In genomic region chr11:8720376-8720775, GRCh38 we compare ENCODE assay signal across 1 cellular context.
TF ChIP-seq lines count a peak whose summit lies in the region.

No MANE protein-coding gene starts in this region.

TF ChIP-seq in IMR-90, 13 proteins besides CTCF, POLR2A, EP300 and RAD21 (continued from another document):
- TF ChIP-seq USF2 (IDR thresholded peaks at IDR 0.05; ENCODE audit: low read depth, low read length) (no peak), RCOR1 (IDR thresholded peaks at IDR 0.05; ENCODE audit: insufficient replicate concordance, low read length) (no peak), ELK1 (IDR thresholded peaks at IDR 0.05; ENCODE audit: borderline replicate concordance, low read depth, low read length) (no peak), MAFK (IDR thresholded peaks at IDR 0.05; ENCODE audit: low read depth, low read length) (no peak), MXI1 (IDR thresholded peaks at IDR 0.05; ENCODE audit: borderline replicate concordance, low read depth, low read length) (no peak), CHD1 (IDR thresholded peaks at IDR 0.05; ENCODE audit: low read depth, low read length) (no peak)
TF ChIP-seq in IMR-90: peak in this region for 0.
